10 cellular contexts compared by ENCODE assay signal in genomic region chr17:31489295-31490018, GRCh38.
DNase-seq lines count a peak whose midpoint lies in the region; ATAC-seq and TF ChIP-seq lines count a peak whose summit lies in the region.
"Had no signal": no experiment of that assay in that cellular context is flagged by ENCODE, and none has a peak within 500 bp of the region (broad histone marks: within the 10 kb centered on the region; RNA-seq: fewer than 3 reads in every experiment).

No MANE protein-coding gene starts in this region.

- no peaks in the 10 kb centered on the region for H3K9me3 Mint-ChIP-seq in CD4-positive, CD25-positive, alpha-beta regulatory T cell

- H3K4me1 Mint-ChIP-seq in CD4-positive, CD25-positive, alpha-beta regulatory T cell: peaks cover 14 to 69% (median 54%) of the 10 kb centered on the region in 4 donors

- H3K27ac Mint-ChIP-seq in CD4-positive, CD25-positive, alpha-beta regulatory T cell: peak overlapping the region; percentile 87 to 99 (median 96)

- peak overlapping the region; percentile 82 for H3K4me3 ChIP-seq in CD4-positive, CD25-positive, alpha-beta regulatory T cell (ENCODE audit: low read depth, low read length)
- H3K4me3 ChIP-seq in breast epithelium: peak overlapping the region in 2 of 3 donors; percentile 69 to 83

- no peak for ATAC-seq in CD4-positive, CD25-positive, alpha-beta regulatory T cell (ENCODE audit: low read depth in 2 of 2)
- no peak for ATAC-seq in GM19455 (IDR thresholded peaks at IDR 0.05; ENCODE audit: unreplicated experiment)

- TF ChIP-seq CTCF in breast epithelium (IDR thresholded peaks at IDR 0.05): no peak

- H3K4me1 ChIP-seq in CD4-positive, CD25-positive, alpha-beta regulatory T cell (ENCODE audit: control insufficient read depth, insufficient read depth, low read length, poor library complexity, severe bottlenecking): peaks cover 68% of the 10 kb centered on the region
- H3K4me1 ChIP-seq in breast epithelium: no peaks in the 10 kb centered on the region

- no peaks in the 10 kb centered on the region for H3K36me3 ChIP-seq in CD4-positive, CD25-positive, alpha-beta regulatory T cell (ENCODE audit: control insufficient read depth, insufficient read depth, low read length)
- no peaks in the 10 kb centered on the region for H3K36me3 ChIP-seq in breast epithelium

- no peak for TF ChIP-seq POLR2A in breast epithelium (IDR thresholded peaks at IDR 0.05)

- peak overlapping the region; percentile 89 to 97 (median 94) for H3K4me3 Mint-ChIP-seq in CD4-positive, CD25-positive, alpha-beta regulatory T cell

- no peaks in the 10 kb centered on the region for H3K9me3 ChIP-seq in CD4-positive, CD25-positive, alpha-beta regulatory T cell (ENCODE audit: control insufficient read depth in 2 of 2, low read length in 2 of 2)
- no peaks in the 10 kb centered on the region for H3K9me3 ChIP-seq in breast epithelium

- no peaks in the 10 kb centered on the region for H3K27me3 ChIP-seq in CD4-positive, CD25-positive, alpha-beta regulatory T cell (ENCODE audit: control insufficient read depth, insufficient read depth, low read length)
- H3K27me3 ChIP-seq in breast epithelium: no peaks in the 10 kb centered on the region

- no peaks in the 10 kb centered on the region for H3K36me3 Mint-ChIP-seq in CD4-positive, CD25-positive, alpha-beta regulatory T cell

- H3K27me3 Mint-ChIP-seq in CD4-positive, CD25-positive, alpha-beta regulatory T cell: no peaks in the 10 kb centered on the region

- H3K27ac ChIP-seq in CD4-positive, CD25-positive, alpha-beta regulatory T cell (ENCODE audit: insufficient read depth, low read length, poor library complexity, severe bottlenecking): peak overlapping the region; percentile 90
- H3K27ac ChIP-seq in breast epithelium: peak overlapping the region; percentile 86 to 90
- H3K27ac ChIP-seq: SK-N-MC had no signal

- intact Hi-C loops in breast epithelium (cut with DNase I; ENCODE audit: low total_unique reads): loop anchor here (10.0 kb wide), 1 partner anchor 465 kb away; no protein-coding TSS in a partner anchor

- DNase-seq in CD4-positive, CD25-positive, alpha-beta regulatory T cell: peak in 2 of 3 donors; percentile 46 to 48
- DNase-seq in NCI-H146 (lab: John Stamatoyannopoulos, UW): peak; percentile 72
- no peak for DNase-seq in breast epithelium (ENCODE audit: low spot score in 2 of 2)
- peak; percentile 76 for DNase-seq in mucosa of gallbladder (ENCODE audit: low spot score)
- no peak for DNase-seq in DMS79 (lab: John Stamatoyannopoulos, UW)
- DNase-seq in NCI-H1694 (lab: John Stamatoyannopoulos, UW): no peak
- DNase-seq in NCI-H187 treated with DMSO at 0.1 percent for 48 hours (lab: John Stamatoyannopoulos, UW): no peak
- DNase-seq: IMR-90 had no signal

Comparison
In these comparisons a context has a peak if more than half of its experiments do, and no peak if none do; other contexts are left out.
1. DNase-seq: peak in CD4-positive, CD25-positive, alpha-beta regulatory T cell (2 of 3), NCI-H146 (single experiment) and mucosa of gallbladder (single experiment); none in breast epithelium (0 of 2), DMS79 (single experiment), NCI-H1694 (single experiment) and NCI-H187 treated with DMSO at 0.1 percent for 48 hours (single experiment).